12 cellular contexts compared by ENCODE assay signal in genomic region chr14:98210045-98210678, GRCh38.
DNase-seq lines count a peak whose midpoint lies in the region; ATAC-seq and TF ChIP-seq lines count a peak whose summit lies in the region.
"Had no signal": no experiment of that assay in that cellular context is flagged by ENCODE, and none has a peak within 500 bp of the region (broad histone marks: within the 10 kb centered on the region; RNA-seq: fewer than 3 reads in every experiment).

No MANE protein-coding gene starts in this region.

- no peaks in the 10 kb centered on the region for H3K9me3 ChIP-seq in H9 (ENCODE audit: control insufficient read depth, low read depth, low read length)
- no peaks in the 10 kb centered on the region for H3K9me3 ChIP-seq in neuronal stem cell (replicated peaks in 1 of 2; ENCODE audit: control insufficient read depth in 2 of 2, insufficient read depth in 1 of 2, low read depth in 1 of 2, low read length in 2 of 2)
- no peaks in the 10 kb centered on the region for H3K9me3 ChIP-seq in GM23248 (ENCODE audit: low read depth)
- no peaks in the 10 kb centered on the region for H3K9me3 ChIP-seq in body of pancreas
- H3K9me3 ChIP-seq: suprapubic skin had no signal

- H3K4me3 ChIP-seq in neuronal stem cell (ENCODE audit: low read length in 2 of 2): no peak overlapping the region
- no peak overlapping the region for H3K4me3 ChIP-seq in GM23248
- no peak overlapping the region for H3K4me3 ChIP-seq in body of pancreas
- H3K4me3 ChIP-seq: suprapubic skin had no signal

- POLR2A ChIA-PET in activated CD4-positive, alpha-beta T cell treated with anti-CD3 and anti-CD28 coated beads for 36 hours (lab: Charles Lee): interaction anchor here (0.6 kb wide), 3 partner anchors 12 to 89 kb away, joined by 3 read pairs; no protein-coding TSS in a partner anchor

- H3K23ac ChIP-seq in H9 (ENCODE audit: insufficient read length, low read depth, low read length) (no peak overlapping the region), neuronal stem cell (ENCODE audit: low read depth, low read length, poor library complexity) (no peak overlapping the region)

- H3T11ph ChIP-seq in H9 (ENCODE audit: low read length): no peak overlapping the region

- no peaks in the 10 kb centered on the region for H3K27me3 ChIP-seq in H9 (ENCODE audit: insufficient read depth, low read length)
- no peaks in the 10 kb centered on the region for H3K27me3 ChIP-seq in neuronal stem cell (ENCODE audit: control insufficient read depth in 3 of 3, insufficient read depth in 3 of 3, low read depth in 1 of 3, low read length in 3 of 3)
- no peaks in the 10 kb centered on the region for H3K27me3 ChIP-seq in GM23248 (replicated peaks; ENCODE audit: insufficient read depth)
- H3K27me3 ChIP-seq in body of pancreas: no peaks in the 10 kb centered on the region

- intact Hi-C loops in activated CD4-positive, alpha-beta T cell treated with anti-CD3 and anti-CD28 coated beads for 36 hours (cut with DNase I, micrococcal nuclease): no loop called here
- intact Hi-C loops in activated naive CD4-positive, alpha-beta T cell treated with anti-CD3 and anti-CD28 coated beads for 36 hours (cut with micrococcal nuclease): loop anchor here (1.0 to 10.0 kb wide), 3 partner anchors 9 to 595 kb away; no protein-coding TSS in a partner anchor
- intact Hi-C loops in body of pancreas (cut with DNase I): no loop called here

- H4K8ac ChIP-seq in H9 (replicated peaks; ENCODE audit: insufficient read length, low read depth, low read length): no peak overlapping the region
- H4K8ac ChIP-seq in neuronal stem cell (ENCODE audit: low read depth, low read length): no peak overlapping the region

- no peak overlapping the region for H2AK5ac ChIP-seq in H9 (ENCODE audit: insufficient read length, low read length)
- no peak overlapping the region for H2AK5ac ChIP-seq in neuronal stem cell (ENCODE audit: low read depth, low read length)

- H2BK120ac ChIP-seq in H9 (ENCODE audit: low read depth, low read length, poor library complexity, severe bottlenecking) (no peak overlapping the region), neuronal stem cell (ENCODE audit: low read depth, low read length) (no peak overlapping the region)

- no peaks in the 10 kb centered on the region for H3K23me2 ChIP-seq in H9 (ENCODE audit: insufficient read length, low read depth, low read length, poor library complexity, severe bottlenecking)

- in situ Hi-C loops in GM23248 (cut with MboI): no loop called here

- H2BK20ac ChIP-seq in H9 (ENCODE audit: low read depth, low read length, poor library complexity, severe bottlenecking): no peak overlapping the region

- peak overlapping the region; percentile 38 for H4K5ac ChIP-seq in H9 (ENCODE audit: insufficient read length, low read depth, low read length)

- H3K9me3 Mint-ChIP-seq in H9: no peaks in the 10 kb centered on the region
- no peaks in the 10 kb centered on the region for H3K9me3 Mint-ChIP-seq in activated CD4-positive, alpha-beta T cell treated with anti-CD3 and anti-CD28 coated beads for 36 hours (ENCODE audit: low read depth)
- no peaks in the 10 kb centered on the region for H3K9me3 Mint-ChIP-seq in activated naive CD4-positive, alpha-beta T cell treated with anti-CD3 and anti-CD28 coated beads for 36 hours
- H3K9me3 Mint-ChIP-seq in glutamatergic neuron (ENCODE audit: unreplicated experiment): no peaks in the 10 kb centered on the region

- no peak for DNase-seq in H9
- peak; percentile 73 for DNase-seq in activated CD4-positive, alpha-beta T cell treated with anti-CD3 and anti-CD28 coated beads for 36 hours
- DNase-seq in activated naive CD4-positive, alpha-beta T cell treated with anti-CD3 and anti-CD28 coated beads for 36 hours: peak; percentile 65
- no peak for DNase-seq in neuronal stem cell (ENCODE audit: low spot score)
- no peak for DNase-seq in glutamatergic neuron
- DNase-seq in GM23248: no peak
- no peak for DNase-seq in body of pancreas
- DNase-seq: C1 segment of cervical spinal cord; effector CD8-positive, alpha-beta T cell; NCI-H446 treated with DMSO at 0.1 percent for 48 hours had no signal

- H3K4me3 Mint-ChIP-seq in H9 (no peak overlapping the region; a peak in 1 of 5 replicates), glutamatergic neuron (ENCODE audit: unreplicated experiment) (no peak overlapping the region)
- peak overlapping the region; percentile 60 for H3K4me3 Mint-ChIP-seq in activated CD4-positive, alpha-beta T cell treated with anti-CD3 and anti-CD28 coated beads for 36 hours
- H3K4me3 Mint-ChIP-seq in activated naive CD4-positive, alpha-beta T cell treated with anti-CD3 and anti-CD28 coated beads for 36 hours: peak overlapping the region; percentile 56

- H3K36me3 Mint-ChIP-seq in H9 (ENCODE audit: insufficient read depth in 1 of 3, low read depth in 3 of 3) (no peaks in the 10 kb centered on the region; a peak in 1 of 7 replicates), glutamatergic neuron (ENCODE audit: unreplicated experiment) (no peaks in the 10 kb centered on the region)
- H3K36me3 Mint-ChIP-seq in activated CD4-positive, alpha-beta T cell treated with anti-CD3 and anti-CD28 coated beads for 36 hours (ENCODE audit: low read depth): peaks cover 4% of the 10 kb centered on the region
- no peaks in the 10 kb centered on the region for H3K36me3 Mint-ChIP-seq in activated naive CD4-positive, alpha-beta T cell treated with anti-CD3 and anti-CD28 coated beads for 36 hours (ENCODE audit: low read depth)

- H3K4ac ChIP-seq in H9 (ENCODE audit: low read depth, low read length) (no peak overlapping the region), neuronal stem cell (ENCODE audit: low read length) (peak overlapping the region; percentile 4)

- H3K27me3 Mint-ChIP-seq in H9 (ENCODE audit: low read depth) (peaks cover 2% of the 10 kb centered on the region; the same call in 1 of the 2 replicates), glutamatergic neuron (ENCODE audit: unreplicated experiment) (no peaks in the 10 kb centered on the region)
- H3K27me3 Mint-ChIP-seq in activated CD4-positive, alpha-beta T cell treated with anti-CD3 and anti-CD28 coated beads for 36 hours: no peaks in the 10 kb centered on the region
- no peaks in the 10 kb centered on the region for H3K27me3 Mint-ChIP-seq in activated naive CD4-positive, alpha-beta T cell treated with anti-CD3 and anti-CD28 coated beads for 36 hours (ENCODE audit: low read depth)

- peak overlapping the region in 2 of 3 experiments; percentile 37 to 78; a peak in 4 of 7 replicates for H3K27ac Mint-ChIP-seq in H9
- H3K27ac Mint-ChIP-seq in activated CD4-positive, alpha-beta T cell treated with anti-CD3 and anti-CD28 coated beads for 36 hours: peak overlapping the region; percentile 95
- peak overlapping the region; percentile 88 for H3K27ac Mint-ChIP-seq in activated naive CD4-positive, alpha-beta T cell treated with anti-CD3 and anti-CD28 coated beads for 36 hours
- H3K27ac Mint-ChIP-seq in glutamatergic neuron (ENCODE audit: unreplicated experiment): no peak overlapping the region

- H4K91ac ChIP-seq in H9 (ENCODE audit: insufficient read length, low read depth, low read length) (no peak overlapping the region), neuronal stem cell (ENCODE audit: low read depth, low read length, poor library complexity) (no peak overlapping the region)

- no peak overlapping the region for H3K56ac ChIP-seq in H9 (ENCODE audit: insufficient read length, low read depth, low read length)

- no peak overlapping the region for H3K9ac ChIP-seq in H9 (ENCODE audit: extremely low read depth, insufficient read length, low read length)
- H3K9ac ChIP-seq in neuronal stem cell (ENCODE audit: low read depth, low read length, poor library complexity): no peak overlapping the region
- no peak overlapping the region for H3K9ac ChIP-seq in GM23248

- H3K4me1 ChIP-seq in H9 (ENCODE audit: insufficient read depth, low read length) (no peaks in the 10 kb centered on the region; the same call in 1 of the 2 replicates), neuronal stem cell (ENCODE audit: control insufficient read depth in 2 of 2, insufficient read depth in 1 of 2, low read depth in 1 of 2, low read length in 2 of 2) (peaks cover 0 to 2% of the 10 kb centered on the region in 2 donors), GM23248 (ENCODE audit: insufficient read depth) (no peaks in the 10 kb centered on the region), body of pancreas (no peaks in the 10 kb centered on the region)
- H3K4me1 ChIP-seq: suprapubic skin had no signal

- WGBS in H9 (ENCODE audit: extremely low coverage, insufficient read length, low lambda C conversion rate): no CpG with 5 or more reads among the region's 12 CpGs
- WGBS in neuronal stem cell (ENCODE audit: extremely low coverage in 2 of 2, insufficient read length in 2 of 2, insufficient replicate concordance in 1 of 2), 2 donors: no CpG with 5 or more reads among the region's 12 CpGs
- 41 to 42% methylated on average over 11 to 12 of the region's 12 CpGs for WGBS in GM23248 (ENCODE audit: low coverage in 1 of 2, low lambda C conversion rate in 2 of 2, missing lambda C conversion rate in 2 of 2), 2 experiments
- WGBS in body of pancreas, 2 donors: 27 to 33% methylated on average over 10 to 11 of the region's 12 CpGs

- H3F3A ChIP-seq in GM23248 (ENCODE audit: insufficient read depth): no peaks in the 10 kb centered on the region

- H3K4me2 ChIP-seq in H9 (ENCODE audit: insufficient read depth, insufficient read length, low read length) (no peak overlapping the region), neuronal stem cell (ENCODE audit: insufficient read depth, low read length, poor library complexity, severe bottlenecking) (no peak overlapping the region), GM23248 (ENCODE audit: unreplicated experiment) (no peak overlapping the region)

- H2AFZ ChIP-seq in H9 (ENCODE audit: low read length) (no peak overlapping the region), neuronal stem cell (ENCODE audit: low read length) (no peak overlapping the region), GM23248 (no peak overlapping the region)

- ATAC-seq in activated CD4-positive, alpha-beta T cell treated with anti-CD3 and anti-CD28 coated beads for 36 hours: peak; percentile 70
- ATAC-seq in body of pancreas: no peak
- no peak for ATAC-seq in HG03442 (IDR thresholded peaks at IDR 0.05; ENCODE audit: unreplicated experiment)

- H3K4me1 Mint-ChIP-seq in H9 (peaks cover 14 to 19% of the 10 kb centered on the region in 2 experiments), glutamatergic neuron (ENCODE audit: low read depth, unreplicated experiment) (peaks cover 3% of the 10 kb centered on the region)
- peaks cover 91% of the 10 kb centered on the region for H3K4me1 Mint-ChIP-seq in activated CD4-positive, alpha-beta T cell treated with anti-CD3 and anti-CD28 coated beads for 36 hours
- peaks cover 91% of the 10 kb centered on the region for H3K4me1 Mint-ChIP-seq in activated naive CD4-positive, alpha-beta T cell treated with anti-CD3 and anti-CD28 coated beads for 36 hours (ENCODE audit: low read depth)

- H3K18ac ChIP-seq in H9 (ENCODE audit: insufficient read length, low read depth, low read length) (no peak overlapping the region), neuronal stem cell (ENCODE audit: low read length) (peak overlapping the region; percentile 49)

- H3K14ac ChIP-seq in H9 (ENCODE audit: insufficient read depth, low read length) (peak overlapping the region; percentile 53; the same call in 1 of the 2 replicates), neuronal stem cell (ENCODE audit: low read length) (no peak overlapping the region)

- H2BK12ac ChIP-seq in H9 (ENCODE audit: insufficient read length, low read depth, low read length) (no peak overlapping the region), neuronal stem cell (ENCODE audit: low read length) (no peak overlapping the region)

- H2BK5ac ChIP-seq in H9 (ENCODE audit: insufficient read length, low read length): no peak overlapping the region
- no peak overlapping the region for H2BK5ac ChIP-seq in neuronal stem cell (ENCODE audit: low read length)

- H3K9me2 ChIP-seq in GM23248 (ENCODE audit: insufficient read depth): no peaks in the 10 kb centered on the region

- H3K79me2 ChIP-seq in H9 (ENCODE audit: insufficient read depth, low read length) (no peaks in the 10 kb centered on the region), GM23248 (ENCODE audit: insufficient read depth) (no peaks in the 10 kb centered on the region)

- no peaks in the 10 kb centered on the region for H3K36me3 ChIP-seq in neuronal stem cell (replicated peaks in 1 of 2; ENCODE audit: control insufficient read depth in 2 of 2, insufficient read depth in 2 of 2, low read length in 2 of 2)
- H3K36me3 ChIP-seq in GM23248 (ENCODE audit: low read depth): no peaks in the 10 kb centered on the region
- no peaks in the 10 kb centered on the region for H3K36me3 ChIP-seq in body of pancreas (replicated peaks in 1 of 2; ENCODE audit: insufficient read depth in 1 of 2, low read depth in 2 of 2)
- H3K36me3 ChIP-seq: suprapubic skin had no signal

- no peak overlapping the region for H2BK15ac ChIP-seq in H9 (ENCODE audit: low read depth, low read length)
- peak overlapping the region; percentile 39 for H2BK15ac ChIP-seq in neuronal stem cell (ENCODE audit: low read length)

- H4K20me1 ChIP-seq in H9 (ENCODE audit: control insufficient read depth, insufficient read depth, insufficient read length): no peaks in the 10 kb centered on the region
- no peaks in the 10 kb centered on the region for H4K20me1 ChIP-seq in GM23248 (ENCODE audit: insufficient read depth)

- no peak overlapping the region for H3K27ac ChIP-seq in H9 (ENCODE audit: insufficient read length, low read depth, low read length)
- H3K27ac ChIP-seq in neuronal stem cell (replicated peaks; ENCODE audit: low read length): no peak overlapping the region
- H3K27ac ChIP-seq in GM23248: no peak overlapping the region
- no peak overlapping the region for H3K27ac ChIP-seq in body of pancreas
- H3K27ac ChIP-seq: suprapubic skin had no signal

- CTCF ChIA-PET in activated CD4-positive, alpha-beta T cell treated with anti-CD3 and anti-CD28 coated beads for 36 hours (lab: Charles Lee): interaction anchor here (0.7 to 1.5 kb wide), 7 partner anchors 9 to 73 kb away, joined by 3 to 6 read pairs (median 4); no protein-coding TSS in a partner anchor
- CTCF ChIA-PET in activated naive CD4-positive, alpha-beta T cell treated with anti-CD3 and anti-CD28 coated beads for 36 hours (lab: Charles Lee): interaction anchor here (0.6 to 2.0 kb wide), 7 partner anchors 7 to 1062 kb away, joined by 3 to 6 read pairs (median 3); no protein-coding TSS in a partner anchor

- no peak for TF ChIP-seq CTCF in H9 (conservative IDR thresholded peaks at IDR 0.05)
- no peak for TF ChIP-seq CTCF in glutamatergic neuron (IDR thresholded peaks at IDR 0.05; ENCODE audit: partially characterized antibody, unreplicated experiment)
- no peak for TF ChIP-seq CTCF in body of pancreas (IDR thresholded peaks at IDR 0.05)

- no peak for TF ChIP-seq POLR2A in body of pancreas (IDR thresholded peaks at IDR 0.05)

- no peaks in the 10 kb centered on the region for H3K79me1 ChIP-seq in H9 (ENCODE audit: insufficient read depth, low read depth, low read length, poor library complexity, severe bottlenecking)
- H3K79me1 ChIP-seq in neuronal stem cell (ENCODE audit: low read depth, low read length): no peaks in the 10 kb centered on the region

Comparison
In these comparisons a context has a peak if more than half of its experiments do, and no peak if none do; other contexts are left out.
1. DNase-seq: peak in activated CD4-positive, alpha-beta T cell treated with anti-CD3 and anti-CD28 coated beads for 36 hours (single experiment) and activated naive CD4-positive, alpha-beta T cell treated with anti-CD3 and anti-CD28 coated beads for 36 hours (single experiment); none in H9 (single experiment), neuronal stem cell (single experiment), glutamatergic neuron (single experiment), GM23248 (single experiment) and body of pancreas (0 of 4).
2. H3K4me3 Mint-ChIP-seq: peak in activated CD4-positive, alpha-beta T cell treated with anti-CD3 and anti-CD28 coated beads for 36 hours (single experiment) and activated naive CD4-positive, alpha-beta T cell treated with anti-CD3 and anti-CD28 coated beads for 36 hours (single experiment); none in H9 (0 of 2) and glutamatergic neuron (single experiment).